Comparison of ENCODE assay signal across 22 cellular contexts in the genomic region with DNA sequence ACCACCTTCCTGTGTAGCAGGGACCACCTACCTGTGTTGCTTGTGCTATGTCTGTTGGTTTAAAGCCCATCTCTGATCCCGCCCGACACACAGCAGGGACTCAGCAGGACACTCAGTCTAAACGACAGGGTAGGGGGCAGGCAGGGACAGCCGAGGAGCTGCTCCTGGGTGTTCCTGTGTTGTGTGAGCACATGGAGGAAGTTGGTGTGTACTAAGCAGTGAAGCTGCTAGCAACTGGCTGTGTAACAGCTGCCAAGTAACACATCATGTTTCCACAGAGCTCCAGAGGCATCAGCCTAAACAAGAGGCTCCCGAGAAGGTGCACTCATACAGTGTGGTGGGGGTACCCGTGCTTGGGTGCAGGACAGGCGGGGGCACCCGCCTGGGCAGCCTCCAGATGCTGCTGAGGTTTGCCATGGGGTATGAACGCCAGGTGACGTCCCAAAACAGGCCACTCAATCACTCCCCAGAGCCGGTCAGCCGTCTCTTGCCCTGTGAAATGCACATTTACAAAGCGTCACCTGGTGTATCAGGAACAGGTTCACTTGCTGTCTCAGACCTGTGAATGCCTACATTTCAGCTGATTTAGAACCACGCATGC. TPM values are rescaled to one million over a fixed set of nuclear protein-coding genes. Genes with fewer than 3 reads are reported as not detected.
"Had no signal": no experiment of that assay in that cellular context is flagged by ENCODE, and none has a peak within 500 bp of the region (broad histone marks: within the 10 kb centered on the region; RNA-seq: fewer than 3 reads in every experiment).

No MANE protein-coding gene starts in this region.

- ATAC-seq: activated CD8-positive, alpha-beta memory T cell treated with anti-CD3 and anti-CD28 coated beads, Interleukin-2, amount 10 ng/mL, durations not matched to agents 7 days and 5 days; activated CD8-positive, alpha-beta T cell treated with anti-CD3 and anti-CD28 coated beads for 36 hours; foreskin keratinocyte; left lung; naive thymus-derived CD4-positive, alpha-beta T cell; T-helper 17 cell had no signal

- H3K4me2 ChIP-seq: neural progenitor cell had no signal

- DNase-seq: activated CD4-positive, alpha-beta T cell treated with anti-CD3 and anti-CD28 coated beads, Interleukin-2, amount 10 ng/mL, durations not matched to agents 7 days and 5 days; activated CD4-positive, CD25-positive, alpha-beta regulatory T cell treated with anti-CD3 and anti-CD28 coated beads, Interleukin-2, amount 50 U/mL, for 72 hours; activated CD8-positive, alpha-beta memory T cell treated with anti-CD3 and anti-CD28 coated beads, Interleukin-2, amount 10 ng/mL, durations not matched to agents 7 days and 5 days; activated CD8-positive, alpha-beta T cell treated with anti-CD3 and anti-CD28 coated beads for 36 hours; activated effector memory CD4-positive, alpha-beta T cell treated with anti-CD3 and anti-CD28 coated beads, Interleukin-2, amount 50 U/mL, for 16 hours; activated naive CD4-positive, alpha-beta T cell treated with anti-CD3 and anti-CD28 coated beads, Interleukin-2, amount 10 ng/mL, durations not matched to agents 7 days and 5 days; activated T-cell treated with anti-CD3 and anti-CD28 coated beads for 4 hours; brain microvascular endothelial cell; central memory CD4-positive, alpha-beta T cell; effector memory CD4-positive, alpha-beta T cell; foreskin keratinocyte; kidney glomerular epithelial cell; left lung; naive thymus-derived CD4-positive, alpha-beta T cell; retina; stimulated activated CD4-positive, alpha-beta T cell treated with anti-CD3 and anti-CD28 coated beads, Interleukin-2, amount 100 ng/mL, for 48 hours; stimulated activated CD8-positive, alpha-beta memory T cell treated with anti-CD3 and anti-CD28 coated beads, Interleukin-4, amount 100 ng/mL, for 48 hours; stimulated activated naive B cell treated with anti-CD40 and anti-IgM and Interleukin-4, amounts not matched to agents 10 μg/mL and 1 μg/mL and 100 μg/mL, for 72 hours; T-helper 17 cell; upper lobe of left lung had no signal

- H2AFZ ChIP-seq: neural progenitor cell had no signal

- H3K27me3 ChIP-seq: ascending aorta, brain microvascular endothelial cell, foreskin keratinocyte, neural progenitor cell, upper lobe of left lung had no signal

- H3K4me1 ChIP-seq: ascending aorta, foreskin keratinocyte, left lung, neural progenitor cell, upper lobe of left lung had no signal

- H3K4me3 ChIP-seq: ascending aorta, left lung, neural progenitor cell, upper lobe of left lung had no signal

- H3K36me3 ChIP-seq: ascending aorta, brain microvascular endothelial cell, left lung, neural progenitor cell, upper lobe of left lung had no signal

- H3K27ac ChIP-seq: ascending aorta, brain microvascular endothelial cell, foreskin keratinocyte, left lung, neural progenitor cell, upper lobe of left lung had no signal

- H3K9ac ChIP-seq: neural progenitor cell had no signal

- H3K9me3 ChIP-seq: ascending aorta, left lung, upper lobe of left lung had no signal

RNA-seq across cellular contexts. Expression of gene PTPRN2, which starts 59.6 kb away (rescaled TPM):
- total RNA-seq: foreskin keratinocyte had no signal
- polyA plus RNA-seq: foreskin keratinocyte had no signal
